Comparison of ENCODE assay signal across 20 cellular contexts in genomic region chr10:61959814-61960213, GRCh38. TPM values are rescaled to one million over a fixed set of nuclear protein-coding genes. Genes with fewer than 3 reads are reported as not detected.
DNase-seq lines count a peak whose midpoint lies in the region; ATAC-seq and TF ChIP-seq lines count a peak whose summit lies in the region.
"Had no signal": no experiment of that assay in that cellular context is flagged by ENCODE, and none has a peak within 500 bp of the region (broad histone marks: within the 10 kb centered on the region; RNA-seq: fewer than 3 reads in every experiment).

No MANE protein-coding gene starts in this region.

- H3K36me3 ChIP-seq in IMR-90 (ENCODE audit: control insufficient read depth, insufficient read depth, low read length) = peaks cover 30% of the 10 kb centered on the region
- H3K36me3 ChIP-seq in uterus = no peaks in the 10 kb centered on the region
- H3K36me3 ChIP-seq in mammary epithelial cell (ENCODE audit: insufficient read depth, low read length) = no peaks in the 10 kb centered on the region
- H3K36me3 ChIP-seq: colonic mucosa, neutrophil had no signal

- H2BK15ac ChIP-seq in IMR-90 (ENCODE audit: low read depth, low read length) = no peak overlapping the region; the same call in 1 of the 3 replicates

- no peak overlapping the region for H2AK5ac ChIP-seq in IMR-90 (ENCODE audit: low read depth, low read length)

- H3K4me3 ChIP-seq in IMR-90 (ENCODE audit: insufficient read depth, low read depth, low read length) (no peak overlapping the region), uterus (no peak overlapping the region), mammary epithelial cell (replicated peaks in 1 of 3; ENCODE audit: insufficient read depth in 1 of 3, low read depth in 2 of 3, low read length in 3 of 3) (no peak overlapping the region)
- H3K4me3 ChIP-seq: colonic mucosa had no signal

- in situ Hi-C loops in IMR-90 (cut with MboI; ENCODE audit: low sequenced_read_pairs) (no loop called here), mammary epithelial cell (cut with MboI; ENCODE audit: low sequenced_read_pairs in 2 of 2) (no loop called here)

- POLR2A ChIA-PET in IMR-90 (lab: Charles Lee; ENCODE audit: unreplicated experiment) = no interaction called here
- POLR2A ChIA-PET in activated naive CD8-positive, alpha-beta T cell treated with anti-CD3 and anti-CD28 coated beads, Interleukin-2, amount 10 ng/mL, durations not matched to agents 7 days and 5 days (lab: Charles Lee) = no interaction called here

- peak overlapping the region; percentile 64 for H3K27ac Mint-ChIP-seq in activated naive CD8-positive, alpha-beta T cell
- no peak overlapping the region for H3K27ac Mint-ChIP-seq in activated naive CD8-positive, alpha-beta T cell treated with anti-CD3 and anti-CD28 coated beads for 36 hours
- peak overlapping the region; percentile 13 for H3K27ac Mint-ChIP-seq in activated naive CD8-positive, alpha-beta T cell treated with anti-CD3 and anti-CD28 coated beads, Interleukin-2, amount 10 ng/mL, durations not matched to agents 7 days and 5 days

- H4K20me1 ChIP-seq in IMR-90 (ENCODE audit: insufficient read depth, low read length) = peaks cover 8% of the 10 kb centered on the region; the same call in 1 of the 2 replicates
- H4K20me1 ChIP-seq in mammary epithelial cell (ENCODE audit: insufficient read depth, low read length) = no peaks in the 10 kb centered on the region

- H3K4ac ChIP-seq in IMR-90 (ENCODE audit: low read depth, low read length) = no peak overlapping the region

- H3K4me2 ChIP-seq in IMR-90 (ENCODE audit: low read depth, low read length) (no peak overlapping the region), mammary epithelial cell (ENCODE audit: insufficient read depth, low read depth, low read length) (no peak overlapping the region)

- no peak overlapping the region for H3K4me3 Mint-ChIP-seq in activated naive CD8-positive, alpha-beta T cell
- no peak overlapping the region for H3K4me3 Mint-ChIP-seq in activated naive CD8-positive, alpha-beta T cell treated with anti-CD3 and anti-CD28 coated beads for 36 hours
- no peak overlapping the region for H3K4me3 Mint-ChIP-seq in activated naive CD8-positive, alpha-beta T cell treated with anti-CD3 and anti-CD28 coated beads, Interleukin-2, amount 10 ng/mL, durations not matched to agents 7 days and 5 days

- peaks cover 39 to 59% of the 10 kb centered on the region in 2 experiments for H3K79me1 ChIP-seq in IMR-90 (ENCODE audit: low read depth in 1 of 2, low read length in 2 of 2)

- dilution Hi-C loops in IMR-90 (cut with HindIII; ENCODE audit: low sequenced_read_pairs, unreplicated experiment) = no loop called here
- dilution Hi-C loops in mammary epithelial cell (cut with HindIII; ENCODE audit: low sequenced_read_pairs) = no loop called here

- TF ChIP-seq POLR2A in IMR-90 (IDR thresholded peaks at IDR 0.05; ENCODE audit: low read depth, low read length) (no peak), uterus (IDR thresholded peaks at IDR 0.05) (no peak)

- no peak overlapping the region for H3K56ac ChIP-seq in IMR-90 (ENCODE audit: extremely low read depth, insufficient read depth, low read length)

- peaks cover 17% of the 10 kb centered on the region for H3K9me1 ChIP-seq in IMR-90 (ENCODE audit: insufficient read depth, low read length)

- TF ChIP-seq CTCF in IMR-90 (conservative IDR thresholded peaks at IDR 0.05; ENCODE audit: low read depth, low read length) (no peak), uterus (IDR thresholded peaks at IDR 0.05) (no peak), mammary epithelial cell (conservative IDR thresholded peaks at IDR 0.05 in 1 of 2, IDR thresholded peaks at IDR 0.05 in 1 of 2; ENCODE audit: extremely low read depth in 1 of 2, insufficient read depth in 1 of 2, low read depth in 1 of 2, low read length in 2 of 2) (no peak)

- H3K23ac ChIP-seq in IMR-90 (ENCODE audit: low read depth, low read length) = no peak overlapping the region

- CTCF ChIA-PET in IMR-90 (lab: Yijun Ruan, JAX) = no interaction called here
- CTCF ChIA-PET in mammary epithelial cell (lab: Charles Lee; ENCODE audit: low non-redundant PET) = no interaction called here

- H2AFZ ChIP-seq in IMR-90 (replicated peaks; ENCODE audit: low read length, poor library complexity) (no peak overlapping the region), mammary epithelial cell (ENCODE audit: low read depth, low read length) (no peak overlapping the region)

- H3K79me2 ChIP-seq in mammary epithelial cell (ENCODE audit: insufficient read depth, low read length) = no peaks in the 10 kb centered on the region

- intact Hi-C loops in IMR-90 (cut with micrococcal nuclease) (no loop called here), uterus (cut with DNase I; ENCODE audit: low total_unique reads) (no loop called here), mammary epithelial cell (cut with micrococcal nuclease) (no loop called here)

- H3K27me3 ChIP-seq in IMR-90 (ENCODE audit: control insufficient read depth, insufficient read depth, low read length) (no peaks in the 10 kb centered on the region), uterus (no peaks in the 10 kb centered on the region), mammary epithelial cell (ENCODE audit: insufficient read depth, low read length) (no peaks in the 10 kb centered on the region)
- H3K27me3 ChIP-seq: colonic mucosa, foreskin keratinocyte, neutrophil had no signal

- H3K36me3 Mint-ChIP-seq in activated naive CD8-positive, alpha-beta T cell = peaks cover 23% of the 10 kb centered on the region
- peaks cover 74% of the 10 kb centered on the region for H3K36me3 Mint-ChIP-seq in activated naive CD8-positive, alpha-beta T cell treated with anti-CD3 and anti-CD28 coated beads for 36 hours
- peaks cover 50% of the 10 kb centered on the region for H3K36me3 Mint-ChIP-seq in activated naive CD8-positive, alpha-beta T cell treated with anti-CD3 and anti-CD28 coated beads, Interleukin-2, amount 10 ng/mL, durations not matched to agents 7 days and 5 days

- H4K8ac ChIP-seq in IMR-90 (ENCODE audit: low read depth in 2 of 2, low read length in 2 of 2) = no peak overlapping the region

- DNase-seq in activated naive CD8-positive, alpha-beta T cell treated with anti-CD3 and anti-CD28 coated beads for 36 hours = no peak
- DNase-seq in IMR-90 (no peak), uterus (no peak), mammary epithelial cell (no peak), SKM-1 (lab: John Stamatoyannopoulos, UW; ENCODE audit: unreplicated experiment) (no peak)
- no peak for DNase-seq in activated naive CD8-positive, alpha-beta T cell treated with anti-CD3 and anti-CD28 coated beads, Interleukin-2, amount 10 ng/mL, durations not matched to agents 7 days and 5 days
- DNase-seq: activated CD4-positive, CD25-positive, alpha-beta regulatory T cell treated with anti-CD3 and anti-CD28 coated beads, Interleukin-2, amount 50 U/mL, for 72 hours; activated effector memory CD4-positive, alpha-beta T cell treated with anti-CD3 and anti-CD28 coated beads, Interleukin-2, amount 50 U/mL, for 16 hours; colonic mucosa; effector memory CD4-positive, alpha-beta T cell; foreskin keratinocyte; left cardiac atrium; NCI-H1417 treated with DMSO at 0.1 percent for 48 hours; NCI-H446; NCI-H82; stimulated activated CD8-positive, alpha-beta memory T cell treated with anti-CD3 and anti-CD28 coated beads, Interleukin-4, amount 100 ng/mL, for 48 hours had no signal

- H2BK5ac ChIP-seq in IMR-90 (ENCODE audit: low read depth, low read length, poor library complexity, severe bottlenecking) = no peak overlapping the region

- no peak overlapping the region for H3K9ac ChIP-seq in IMR-90 (ENCODE audit: low read depth, low read length)
- H3K9ac ChIP-seq in mammary epithelial cell (ENCODE audit: insufficient read depth, low read length) = no peak overlapping the region

- no peak overlapping the region for H3K18ac ChIP-seq in IMR-90 (ENCODE audit: low read depth, low read length)

- no peak for TF ChIP-seq RAD21 in IMR-90 (IDR thresholded peaks at IDR 0.05; ENCODE audit: low read length)

- H4K91ac ChIP-seq in IMR-90 (ENCODE audit: insufficient read depth, low read depth, low read length) = peak overlapping the region; percentile 8; the same call in 1 of the 2 replicates

- peaks cover 42% of the 10 kb centered on the region for H3K4me1 Mint-ChIP-seq in activated naive CD8-positive, alpha-beta T cell (ENCODE audit: low read depth)
- H3K4me1 Mint-ChIP-seq in activated naive CD8-positive, alpha-beta T cell treated with anti-CD3 and anti-CD28 coated beads for 36 hours = peaks cover 68% of the 10 kb centered on the region
- peaks cover 38% of the 10 kb centered on the region for H3K4me1 Mint-ChIP-seq in activated naive CD8-positive, alpha-beta T cell treated with anti-CD3 and anti-CD28 coated beads, Interleukin-2, amount 10 ng/mL, durations not matched to agents 7 days and 5 days

- H3K27ac ChIP-seq in IMR-90 (ENCODE audit: insufficient read depth, low read length) (no peak overlapping the region), uterus (no peak overlapping the region), mammary epithelial cell (ENCODE audit: insufficient read depth, low read depth, low read length) (no peak overlapping the region)
- H3K27ac ChIP-seq: C4-2B, colonic mucosa, foreskin keratinocyte, neutrophil had no signal

- no peak overlapping the region for H3K14ac ChIP-seq in IMR-90 (replicated peaks; ENCODE audit: low read depth, low read length)

- WGBS in IMR-90 (ENCODE audit: extremely low coverage in 2 of 2, insufficient read length in 1 of 2), 2 experiments = no CpG with 5 or more reads among the region's 2 CpGs
- WGBS in mammary epithelial cell (ENCODE audit: low coverage, missing lambda C conversion rate) = 100% methylated on average over 2 of the region's 2 CpGs

- no peaks in the 10 kb centered on the region for H3K27me3 Mint-ChIP-seq in activated naive CD8-positive, alpha-beta T cell
- no peaks in the 10 kb centered on the region for H3K27me3 Mint-ChIP-seq in activated naive CD8-positive, alpha-beta T cell treated with anti-CD3 and anti-CD28 coated beads for 36 hours
- H3K27me3 Mint-ChIP-seq in activated naive CD8-positive, alpha-beta T cell treated with anti-CD3 and anti-CD28 coated beads, Interleukin-2, amount 10 ng/mL, durations not matched to agents 7 days and 5 days = no peaks in the 10 kb centered on the region

- no peak for ATAC-seq in IMR-90 (ENCODE audit: low read depth)
- ATAC-seq in activated naive CD8-positive, alpha-beta T cell treated with anti-CD3 and anti-CD28 coated beads, Interleukin-2, amount 10 ng/mL, durations not matched to agents 7 days and 5 days (ENCODE audit: low read depth) = no peak
- ATAC-seq: foreskin keratinocyte, left cardiac atrium, Right ventricle myocardium inferior had no signal

- peak overlapping the region; percentile 10; the same call in 1 of the 2 replicates for H2BK120ac ChIP-seq in IMR-90 (ENCODE audit: low read depth, low read length)

- no peak overlapping the region for H2BK20ac ChIP-seq in IMR-90 (ENCODE audit: low read depth, low read length)

- H3K4me1 ChIP-seq in IMR-90 (ENCODE audit: control insufficient read depth, insufficient read depth, low read length) (peaks cover 16% of the 10 kb centered on the region), uterus (no peaks in the 10 kb centered on the region), mammary epithelial cell (ENCODE audit: insufficient read depth, low read length) (no peaks in the 10 kb centered on the region)
- H3K4me1 ChIP-seq: foreskin keratinocyte had no signal

- H3K9me3 ChIP-seq in IMR-90 (ENCODE audit: control insufficient read depth, insufficient read depth, low read length) (no peaks in the 10 kb centered on the region), uterus (no peaks in the 10 kb centered on the region), mammary epithelial cell (replicated peaks; ENCODE audit: insufficient read depth, low read length) (no peaks in the 10 kb centered on the region)
- H3K9me3 ChIP-seq: colonic mucosa, neutrophil had no signal

- no TSS peak for BruUV-seq in IMR-90 (replicated peaks; lab: Mats Ljungman, UMichigan)
- no TSS peak for BruUV-seq in mammary epithelial cell (replicated peaks; lab: Mats Ljungman, UMichigan)

- H2AK9ac ChIP-seq in IMR-90 (replicated peaks; ENCODE audit: low read depth, low read length, poor library complexity) = no peak overlapping the region

- H3K9me3 Mint-ChIP-seq in activated naive CD8-positive, alpha-beta T cell (ENCODE audit: low read depth) = peaks cover 4% of the 10 kb centered on the region
- H3K9me3 Mint-ChIP-seq in activated naive CD8-positive, alpha-beta T cell treated with anti-CD3 and anti-CD28 coated beads for 36 hours = no peaks in the 10 kb centered on the region
- H3K9me3 Mint-ChIP-seq in activated naive CD8-positive, alpha-beta T cell treated with anti-CD3 and anti-CD28 coated beads, Interleukin-2, amount 10 ng/mL, durations not matched to agents 7 days and 5 days = no peaks in the 10 kb centered on the region

- no peak overlapping the region for H4K5ac ChIP-seq in IMR-90 (ENCODE audit: low read depth, low read length)

RNA-seq across cellular contexts. Expression of gene ARID5B, which starts 58.3 kb away (rescaled TPM):
- 10 to 100 TPM; 16.5 to 17.1 TPM for total RNA-seq in activated naive CD8-positive, alpha-beta T cell treated with anti-CD3 and anti-CD28 coated beads for 36 hours
- total RNA-seq in IMR-90 (2012; rRNA removed) (125 and 140 TPM in 2 replicates), uterus (10 to 100 TPM; 38.7 to 64.1 (median 56.6) TPM), mammary epithelial cell (10 to 100 TPM; 13.8 to 33.5 TPM)
- polyA plus RNA-seq in IMR-90 (2012; rRNA removed) (41.0 and 43.7 TPM in 2 replicates), mammary epithelial cell (4.0 TPM)
- 13.5 and 19.6 TPM in 2 replicates for polyA plus RNA-seq in IMR-90 (2012; cell fraction: cytosol; rRNA removed)
- 21.1 and 46.7 TPM in 2 replicates for polyA plus RNA-seq in IMR-90 (2012; cell fraction: nucleus; rRNA removed; ENCODE audit: low replicate concordance)
- total RNA-seq in activated naive CD8-positive, alpha-beta T cell treated with anti-CD3 and anti-CD28 coated beads, Interleukin-2, amount 10 ng/mL, durations not matched to agents 7 days and 5 days = 10 to 100 TPM; 25.4 to 26.1 TPM
- 19.7 TPM for polyA minus RNA-seq in mammary epithelial cell
